In the genomic region with DNA sequence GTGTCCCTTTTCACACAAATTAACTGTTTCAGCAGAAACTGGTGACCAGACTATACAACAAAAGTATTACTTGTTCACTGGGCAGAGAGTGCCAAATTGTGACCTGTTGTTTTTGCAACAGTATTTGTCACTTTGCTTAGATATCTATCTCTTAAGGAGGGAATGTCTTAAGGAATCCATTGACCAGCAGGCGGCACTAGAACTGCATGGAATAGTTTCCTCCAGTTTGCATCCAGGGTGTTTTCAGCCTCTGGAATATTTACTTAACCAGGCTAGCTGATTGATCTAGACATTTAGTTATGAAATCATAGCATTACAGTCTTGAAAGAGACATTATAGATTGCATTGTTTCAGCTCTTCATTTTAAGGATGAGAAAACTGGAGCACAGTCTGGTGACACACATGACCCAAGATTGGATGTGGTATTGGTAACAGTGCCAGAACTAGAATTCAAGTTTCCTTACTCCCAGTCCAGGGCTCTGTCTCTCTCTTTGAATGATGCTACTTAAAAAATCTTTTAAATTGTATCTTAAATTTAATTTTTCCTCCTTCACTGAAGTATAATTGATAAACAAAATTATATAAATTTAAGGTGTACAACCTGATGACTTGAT, we compare ENCODE assay signal across 8 cellular contexts. TPM values are rescaled to one million over a fixed set of nuclear protein-coding genes. Genes with fewer than 3 reads are reported as not detected.
A peak's percentile ranks its signal among the peaks of the same experiment; 100 is the strongest.
DNase-seq lines count a peak whose midpoint lies in the region; ATAC-seq, FAIRE-seq and TF ChIP-seq lines count a peak whose summit lies in the region.

No MANE protein-coding gene starts in this region.

- H3K4me1 ChIP-seq in A673 (ENCODE audit: insufficient read depth, low read length, poor library complexity, severe bottlenecking) (no peaks in the 10 kb centered on the region), K562 (replicated peaks in 1 of 2; ENCODE audit: control insufficient read depth in 2 of 2, insufficient read depth in 2 of 2, low read length in 2 of 2) (no peaks in the 10 kb centered on the region), kidney (ENCODE audit: control insufficient read depth in 1 of 2, insufficient read depth in 1 of 2, low read depth in 1 of 2, low read length in 2 of 2) (no peaks in the 10 kb centered on the region), transverse colon (no peaks in the 10 kb centered on the region)

- peak; percentile 55 for FAIRE-seq in K562 (lab: Jason Lieb, UNC)
- FAIRE-seq in kidney (lab: Jason Lieb, UNC): peak; percentile 6

- CTCF ChIA-PET in A673 (lab: Charles Lee): interaction anchor here (0.9 to 2.4 kb wide), 2 partner anchors 299 to 316 kb away, joined by 3 to 8 read pairs; no protein-coding TSS in a partner anchor
- CTCF ChIA-PET in K562 (lab: Yijun Ruan, JAX; ENCODE audit: low intra/inter-chr PET ratio): interaction anchor here (0.5 to 1.8 kb wide), 5 partner anchors 9 to 90 kb away, joined by 3 to 19 read pairs (median 5); no protein-coding TSS in a partner anchor

- H3K9me3 ChIP-seq in A673 (ENCODE audit: low read depth, low read length, poor library complexity, severe bottlenecking): no peaks in the 10 kb centered on the region
- no peaks in the 10 kb centered on the region for H3K9me3 ChIP-seq in K562 (replicated peaks; ENCODE audit: control insufficient read depth, insufficient read depth, low read depth, low read length)
- no peaks in the 10 kb centered on the region for H3K9me3 ChIP-seq in kidney (ENCODE audit: control insufficient read depth in 1 of 2, low read length in 2 of 2)
- H3K9me3 ChIP-seq in transverse colon: no peaks in the 10 kb centered on the region

- no peaks in the 10 kb centered on the region for H4K20me1 ChIP-seq in K562 (replicated peaks; ENCODE audit: control insufficient read depth, insufficient read depth, low read length)

- TF ChIP-seq EP300 in K562 (IDR thresholded peaks at IDR 0.05; ENCODE audit: low read length) (no peak), transverse colon (IDR thresholded peaks at IDR 0.05; ENCODE audit: low read depth) (no peak)

- TF ChIP-seq POLR2A in K562 (conservative IDR thresholded peaks at IDR 0.05) (no peak), transverse colon (IDR thresholded peaks at IDR 0.05) (no peak)

- ATAC-seq in K562 (peak; percentile 65; the same call in 2 of the 3 replicates), GM18907 (IDR thresholded peaks at IDR 0.05; ENCODE audit: unreplicated experiment) (no peak), GM19463 (IDR thresholded peaks at IDR 0.05; ENCODE audit: unreplicated experiment) (no peak)

- BruUV-seq in A673 (replicated peaks; lab: Mats Ljungman, UMichigan) (no TSS peak), K562 (replicated peaks; lab: Mats Ljungman, UMichigan) (no TSS peak)

- POLR2A ChIA-PET in A673 (lab: Charles Lee; ENCODE audit: low non-redundant PET) (no interaction called here), K562 (lab: Yijun Ruan, JAX) (no interaction called here)

- in situ Hi-C loops in K562 (cut with MboI): no loop called here
- in situ Hi-C loops in transverse colon (cut with MboI; ENCODE audit: low pct_ligation_motif_present in 1 of 4, low pct_unique_long_range_greater_than_20kb in 1 of 4, low sequenced_read_pairs in 3 of 4): no loop called here

- no peaks in the 10 kb centered on the region for H3K79me2 ChIP-seq in K562 (ENCODE audit: control insufficient read depth, insufficient read depth, low read length)

- no peak overlapping the region for H3K27ac ChIP-seq in A673 (ENCODE audit: low read depth, low read length, poor library complexity, severe bottlenecking)
- H3K27ac ChIP-seq in K562 (ENCODE audit: extremely low read depth, low read depth, low read length): no peak overlapping the region
- no peak overlapping the region for H3K27ac ChIP-seq in kidney (ENCODE audit: low read depth in 2 of 2, low read length in 2 of 2)
- no peak overlapping the region for H3K27ac ChIP-seq in transverse colon

- peak; percentile 73 for DNase-seq in A673 (ENCODE audit: low spot score)
- DNase-seq in ELF-1 (ENCODE audit: low read depth, low spot score): peak; percentile 4
- peak; percentile 33 for DNase-seq in NCI-H1694 treated with DMSO at 0.1 percent for 48 hours (lab: John Stamatoyannopoulos, UW)
- peak; percentile 15 to 59 (median 17) for DNase-seq in K562 (ENCODE audit: extremely low read depth in 1 of 4, low spot score in 3 of 4)
- DNase-seq in kidney: no peak
- DNase-seq in transverse colon: peak; percentile 41

- H3K9me1 ChIP-seq in K562 (ENCODE audit: control insufficient read depth, insufficient read depth, low read length): no peaks in the 10 kb centered on the region

- WGBS in K562 (ENCODE audit: insufficient coverage, low coverage, missing lambda C conversion rate): 0% methylated on average over 1 of the region's 1 CpG
- WGBS in transverse colon (ENCODE audit: low coverage in 1 of 2), 2 donors: 0% methylated on average over 1 of the region's 1 CpG

- H3K4me3 ChIP-seq in A673 (ENCODE audit: low read depth, low read length, poor library complexity, severe bottlenecking): no peak overlapping the region
- no peak overlapping the region for H3K4me3 ChIP-seq in K562
- no peak overlapping the region for H3K4me3 ChIP-seq in kidney (ENCODE audit: low read length in 2 of 2)
- no peak overlapping the region for H3K4me3 ChIP-seq in transverse colon

- peak; percentile 79 to 81 for TF ChIP-seq RAD21 in K562 (CRISPR knock-in tag; conservative IDR thresholded peaks at IDR 0.05 in 1 of 2, IDR thresholded peaks at IDR 0.05 in 1 of 2)

- H3K9ac ChIP-seq in K562 (ENCODE audit: insufficient read depth in 1 of 2, low read depth in 2 of 2, low read length in 2 of 2) (no peak overlapping the region), kidney (ENCODE audit: low read length in 2 of 2) (no peak overlapping the region)

- no peaks in the 10 kb centered on the region for H3K27me3 ChIP-seq in A673 (replicated peaks; ENCODE audit: insufficient read depth, low read depth, low read length, poor library complexity)
- no peaks in the 10 kb centered on the region for H3K27me3 ChIP-seq in K562 (ENCODE audit: control insufficient read depth in 2 of 2, insufficient read depth in 2 of 2, low read length in 2 of 2)
- peaks cover 10% of the 10 kb centered on the region for H3K27me3 ChIP-seq in transverse colon

- TF ChIP-seq CTCF in A673 (conservative IDR thresholded peaks at IDR 0.05; ENCODE audit: low read depth, low read length) (peak; percentile 82), K562 (IDR thresholded peaks at IDR 0.05 in 2 of 3, conservative IDR thresholded peaks at IDR 0.05 in 1 of 3; ENCODE audit: insufficient read depth in 2 of 3, low read depth in 1 of 3, low read length in 3 of 3) (peak; percentile 64 to 82 (median 75)), kidney (IDR thresholded peaks at IDR 0.05; ENCODE audit: borderline replicate concordance, extremely low read depth, insufficient read depth) (peak; percentile 84), transverse colon (IDR thresholded peaks at IDR 0.05) (peak; percentile 56 to 66 (median 63))

- H3K36me3 ChIP-seq in A673 (ENCODE audit: insufficient read depth, low read length, poor library complexity, severe bottlenecking): no peaks in the 10 kb centered on the region
- no peaks in the 10 kb centered on the region for H3K36me3 ChIP-seq in K562 (ENCODE audit: control insufficient read depth, insufficient read depth, low read length)
- no peaks in the 10 kb centered on the region for H3K36me3 ChIP-seq in kidney (ENCODE audit: control insufficient read depth in 1 of 2, insufficient read depth in 2 of 2, low read length in 2 of 2)
- no peaks in the 10 kb centered on the region for H3K36me3 ChIP-seq in transverse colon

- intact Hi-C loops in A673 (cut with micrococcal nuclease; ENCODE audit: unreplicated experiment): loop anchor here (1.0 to 5.0 kb wide), 3 partner anchors 43 to 315 kb away; no protein-coding TSS in a partner anchor
- intact Hi-C loops in K562 (cut with micrococcal nuclease): loop anchor here (1.0 to 5.0 kb wide), 2 partner anchors 40 to 90 kb away; no protein-coding TSS in a partner anchor
- intact Hi-C loops in kidney (cut with DNase I): no loop called here
- intact Hi-C loops in transverse colon (cut with DNase I; ENCODE audit: low total_unique reads): loop anchor here (2.0 kb wide), 1 partner anchor 319 kb away; no protein-coding TSS in a partner anchor

- no peak overlapping the region for H2AFZ ChIP-seq in K562 (ENCODE audit: low read depth, low read length)

- no peak overlapping the region for H3K4me2 ChIP-seq in K562 (ENCODE audit: insufficient read depth, low read length)

RNA-seq across cellular contexts. Expression of a gene that starts 16.9 kb away (rescaled TPM):
- not detected in 2 replicates for total RNA-seq in A673 (2021)
- not detected in 2 replicates for total RNA-seq in K562 (2011; cell fraction: chromatin; rRNA removed; ENCODE audit: low replicate concordance)
- total RNA-seq in K562 (2011; cell fraction: nucleolus; rRNA removed): not detected in 2 replicates
- not detected in 2 replicates for total RNA-seq in K562 (2011; cell fraction: nucleoplasm; rRNA removed)
- total RNA-seq in K562 (2014; rRNA removed): not detected in 2 replicates
- total RNA-seq in K562 (2014; rRNA removed; fragmentation: Illumina TruSeq; extraction: Trizol): not detected in 2 replicates
- total RNA-seq in K562 (2015; rRNA removed; fragmentation: Illumina TruSeq; extraction: Trizol): not detected in 2 replicates
- not detected in 2 replicates for total RNA-seq in K562 (2021)
- not detected in 2 replicates for polyA plus RNA-seq in K562 (2011; rRNA removed)
- polyA plus RNA-seq in K562 (2011; cell fraction: cytosol; rRNA removed): not detected in 2 replicates
- not detected in 2 replicates for polyA plus RNA-seq in K562 (2011; cell fraction: nucleus; rRNA removed)
- polyA plus RNA-seq in K562 (2012): not detected in 2 replicates
- polyA plus RNA-seq in K562 (2014; fragmentation: Illumina TruSeq; extraction: Trizol): not detected in 2 replicates
- not detected for polyA plus RNA-seq in K562 (2014; fragmentation: Nextera tagmentation; extraction: Ambion mirVana)
- polyA plus RNA-seq in K562 (2014; rRNA removed): not detected in 2 replicates
- polyA minus RNA-seq in K562 (2011; rRNA and poly(A)+ RNA removed): not detected in 2 replicates
- not detected in 2 replicates for polyA minus RNA-seq in K562 (2011; cell fraction: cytosol; rRNA and poly(A)+ RNA removed)
- polyA minus RNA-seq in K562 (2011; cell fraction: nucleus; rRNA and poly(A)+ RNA removed): not detected in 2 replicates
- not detected for total RNA-seq in kidney
- polyA plus RNA-seq in kidney (ENCODE audit: insufficient read depth, low read depth, low replicate concordance): not detected
- not detected for total RNA-seq in transverse colon

RNA-seq across cellular contexts. Expression of a gene that starts 26.8 kb away (rescaled TPM):
- 0.24 and 0.28 TPM in 2 replicates for total RNA-seq in A673 (2021)
- not detected in 2 replicates for total RNA-seq in K562 (2011; cell fraction: chromatin; rRNA removed; ENCODE audit: low replicate concordance)
- total RNA-seq in K562 (2011; cell fraction: nucleolus; rRNA removed): not detected in 2 replicates
- not detected in 2 replicates for total RNA-seq in K562 (2011; cell fraction: nucleoplasm; rRNA removed)
- not detected in 2 replicates for total RNA-seq in K562 (2014; rRNA removed)
- not detected in 2 replicates for total RNA-seq in K562 (2014; rRNA removed; fragmentation: Illumina TruSeq; extraction: Trizol)
- not detected in 2 replicates for total RNA-seq in K562 (2015; rRNA removed; fragmentation: Illumina TruSeq; extraction: Trizol)
- not detected in 2 replicates for total RNA-seq in K562 (2021)
- polyA plus RNA-seq in K562 (2011; rRNA removed): not detected in 2 replicates
- not detected in 2 replicates for polyA plus RNA-seq in K562 (2011; cell fraction: cytosol; rRNA removed)
- not detected in 2 replicates for polyA plus RNA-seq in K562 (2011; cell fraction: nucleus; rRNA removed)
- not detected in 2 replicates for polyA plus RNA-seq in K562 (2012)
- polyA plus RNA-seq in K562 (2014; fragmentation: Illumina TruSeq; extraction: Trizol): not detected in 2 replicates
- polyA plus RNA-seq in K562 (2014; fragmentation: Nextera tagmentation; extraction: Ambion mirVana): not detected
- 0.03 TPM in 1 of 2 replicates, not detected in the other for polyA plus RNA-seq in K562 (2014; rRNA removed)
- not detected in 2 replicates for polyA minus RNA-seq in K562 (2011; rRNA and poly(A)+ RNA removed)
- polyA minus RNA-seq in K562 (2011; cell fraction: cytosol; rRNA and poly(A)+ RNA removed): not detected in 2 replicates
- not detected in 2 replicates for polyA minus RNA-seq in K562 (2011; cell fraction: nucleus; rRNA and poly(A)+ RNA removed)
- 0.13 TPM for total RNA-seq in kidney
- polyA plus RNA-seq in kidney (ENCODE audit: insufficient read depth, low read depth, low replicate concordance): not detected
- under 1 TPM in 1 of 4 donors, not detected in 3; under 0.01 TPM for total RNA-seq in transverse colon

RNA-seq across cellular contexts. Expression of a gene that starts 53.2 kb away (rescaled TPM):
- total RNA-seq in A673 (2021) (not detected in 2 replicates), K562 (2014; rRNA removed) (not detected in 2 replicates), K562 (2014; rRNA removed; fragmentation: Illumina TruSeq; extraction: Trizol) (not detected in 2 replicates), K562 (2015; rRNA removed; fragmentation: Illumina TruSeq; extraction: Trizol) (not detected in 2 replicates), K562 (2021) (not detected in 2 replicates), kidney (not detected), transverse colon (not detected)
- total RNA-seq in K562 (2011; cell fraction: chromatin; rRNA removed; ENCODE audit: low replicate concordance): not detected in 2 replicates
- total RNA-seq in K562 (2011; cell fraction: nucleolus; rRNA removed): not detected in 2 replicates
- not detected in 2 replicates for total RNA-seq in K562 (2011; cell fraction: nucleoplasm; rRNA removed)
- polyA plus RNA-seq in K562 (2011; rRNA removed) (not detected in 2 replicates), K562 (2014; fragmentation: Illumina TruSeq; extraction: Trizol) (not detected in 2 replicates), K562 (2014; fragmentation: Nextera tagmentation; extraction: Ambion mirVana) (not detected), K562 (2014; rRNA removed) (not detected in 2 replicates), kidney (ENCODE audit: insufficient read depth, low read depth, low replicate concordance) (not detected)
- not detected in 2 replicates for polyA plus RNA-seq in K562 (2011; cell fraction: cytosol; rRNA removed)
- not detected in 2 replicates for polyA plus RNA-seq in K562 (2011; cell fraction: nucleus; rRNA removed)
- polyA plus RNA-seq in K562 (2012): not detected in 2 replicates
- polyA minus RNA-seq in K562 (2011; rRNA and poly(A)+ RNA removed): not detected in 2 replicates
- not detected in 2 replicates for polyA minus RNA-seq in K562 (2011; cell fraction: cytosol; rRNA and poly(A)+ RNA removed)
- polyA minus RNA-seq in K562 (2011; cell fraction: nucleus; rRNA and poly(A)+ RNA removed): not detected in 2 replicates
